2 cellular contexts compared by ENCODE assay signal in the genomic region with DNA sequence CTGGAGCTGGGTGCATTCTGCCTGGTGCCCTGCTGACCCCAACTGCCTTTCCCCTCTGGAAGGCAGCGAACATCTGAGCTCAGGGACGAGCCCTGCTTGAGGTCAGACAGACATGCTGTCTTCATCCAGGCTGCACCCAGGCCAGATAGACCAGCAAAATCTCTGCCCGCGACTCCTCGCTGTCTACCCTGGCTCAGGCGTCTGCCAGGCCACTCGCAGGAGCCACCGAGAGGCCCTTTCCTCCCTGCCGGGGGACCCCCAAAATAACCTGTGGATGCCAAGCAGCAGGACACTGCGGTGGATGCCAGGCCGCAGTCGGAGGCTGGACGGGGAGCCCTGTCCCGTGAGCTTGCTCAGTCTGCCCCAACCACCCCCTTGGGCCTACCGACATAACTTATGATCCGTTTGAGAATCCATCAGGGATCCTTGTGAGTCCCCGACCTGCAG.
A peak's percentile ranks its signal among the peaks of the same experiment; 100 is the strongest.
TF ChIP-seq lines count a peak whose summit lies in the region.

No MANE protein-coding gene starts in this region.

TF ChIP-seq in GM12891, 5 proteins besides CTCF, POLR2A, EP300 and RAD21:
- TF ChIP-seq POU2F2 (IDR thresholded peaks at IDR 0.05; ENCODE audit: low read depth, low read length) = no peak; the same call in 1 of the 2 replicates
- peak; percentile 81 for TF ChIP-seq POLR2AphosphoS5 (IDR thresholded peaks at IDR 0.05; ENCODE audit: low read depth, low read length)
- TF ChIP-seq PAX5 (IDR thresholded peaks at IDR 0.05; ENCODE audit: insufficient read depth, low read length, severe bottlenecking) = no peak
- TF ChIP-seq TAF1 (IDR thresholded peaks at IDR 0.05; ENCODE audit: low read depth, low read length) = no peak
- TF ChIP-seq SPI1 (IDR thresholded peaks at IDR 0.05; ENCODE audit: low read depth, low read length) = no peak
TF ChIP-seq in GM12891: peak in this region for 1.

TF ChIP-seq in K562, 482 proteins besides CTCF, POLR2A, EP300 and RAD21:
- peak; percentile 37 for TF ChIP-seq KDM5B (IDR thresholded peaks at IDR 0.05; ENCODE audit: insufficient replicate concordance, low read depth, low read length)
- peak; percentile 51 for TF ChIP-seq RBM22 (IDR thresholded peaks at IDR 0.05; ENCODE audit: low read depth, low read length, poor library complexity, severe bottlenecking)
- peak; percentile 51 for TF ChIP-seq POLR2G (IDR thresholded peaks at IDR 0.05; ENCODE audit: low read depth, low read length)
- no peak for TF ChIP-seq ELF4 (CRISPR knock-in tag; IDR thresholded peaks at IDR 0.05)
- TF ChIP-seq, protein P1, sequence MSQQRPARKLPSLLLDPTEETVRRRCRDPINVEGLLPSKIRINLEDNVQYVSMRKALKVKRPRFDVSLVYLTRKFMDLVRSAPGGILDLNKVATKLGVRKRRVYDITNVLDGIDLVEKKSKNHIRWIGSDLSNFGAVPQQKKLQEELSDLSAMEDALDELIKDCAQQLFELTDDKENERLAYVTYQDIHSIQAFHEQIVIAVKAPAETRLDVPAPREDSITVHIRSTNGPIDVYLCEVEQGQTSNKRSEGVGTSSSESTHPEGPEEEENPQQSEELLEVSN (IDR thresholded peaks at IDR 0.05; ENCODE audit: borderline replicate concordance in 1 of 2, extremely low read depth in 1 of 2, insufficient read depth in 1 of 2, insufficient read length in 1 of 2, low read depth in 1 of 2, low read length in 1 of 2, poor library complexity in 1 of 2, severe bottlenecking in 1 of 2) = no peak
- TF ChIP-seq ZNF57 (CRISPR knock-in tag; IDR thresholded peaks at IDR 0.05) = no peak
- 0 out of 2 replicates have a peak, but pooled peaks have one; percentile 51 for TF ChIP-seq PTBP1 (IDR thresholded peaks at IDR 0.05; ENCODE audit: low read depth, low read length)
- TF ChIP-seq SMC3 (conservative IDR thresholded peaks at IDR 0.05; ENCODE audit: insufficient read depth, low read depth, low read length) = no peak
- no peak for TF ChIP-seq HDAC2 (IDR thresholded peaks at IDR 0.05)
- TF ChIP-seq SUPT5H (IDR thresholded peaks at IDR 0.05) = 0 out of 2 replicates have a peak, but pooled peaks have one; percentile 5
